ENCODE assay signal across 25 cellular contexts in genomic region chr4:3796960-3797359, GRCh38. TPM values are rescaled to one million over a fixed set of nuclear protein-coding genes. Genes with fewer than 3 reads are reported as not detected.
"Had no signal": no experiment of that assay in that cellular context is flagged by ENCODE, and none has a peak within 500 bp of the region (broad histone marks: within the 10 kb centered on the region; RNA-seq: fewer than 3 reads in every experiment).

No MANE protein-coding gene starts in this region.

- H3K27ac Mint-ChIP-seq: immature natural killer cell; memory B cell; naive thymus-derived CD4-positive, alpha-beta T cell had no signal

- ATAC-seq: foreskin keratinocyte; gastroesophageal sphincter; heart left ventricle; left lung; left ventricle myocardium superior; naive thymus-derived CD4-positive, alpha-beta T cell had no signal

- H3K36me3 ChIP-seq: esophagus muscularis mucosa, gastroesophageal sphincter, heart left ventricle, left lung had no signal

- H3K27me3 ChIP-seq: foreskin keratinocyte, hepatocyte had no signal

- H3K27ac ChIP-seq: coronary artery, dorsolateral prefrontal cortex, esophagus muscularis mucosa, foreskin keratinocyte, gastroesophageal sphincter, heart left ventricle, hepatocyte, left lung had no signal

- DNase-seq: dermis blood vessel endothelial cell; dorsolateral prefrontal cortex; effector CD4-positive, alpha-beta T cell; effector memory CD4-positive, alpha-beta T cell; foreskin keratinocyte; hypothalamus; immature natural killer cell; islet precursor cell; kidney; kidney glomerular epithelial cell; left ventricle myocardium superior; mammary epithelial cell; mesendoderm; midbrain; naive thymus-derived CD4-positive, alpha-beta T cell had no signal

- H3K36me3 Mint-ChIP-seq: memory B cell had no signal

- H3K4me1 ChIP-seq: esophagus muscularis mucosa, foreskin keratinocyte, gastroesophageal sphincter, heart left ventricle, left lung had no signal

- H3K4me3 Mint-ChIP-seq: immature natural killer cell; memory B cell; naive thymus-derived CD4-positive, alpha-beta T cell had no signal

- H3K4me3 ChIP-seq: coronary artery, dorsolateral prefrontal cortex, esophagus muscularis mucosa, gastroesophageal sphincter, heart left ventricle, hepatocyte, left lung, lung had no signal

- H3K4me1 Mint-ChIP-seq: immature natural killer cell; memory B cell; naive thymus-derived CD4-positive, alpha-beta T cell had no signal

RNA-seq across cellular contexts. Expression of gene ADRA2C, which starts 30.8 kb away (rescaled TPM):
- total RNA-seq: epithelial cell of proximal tubule; mononuclear cell; naive thymus-derived CD4-positive, alpha-beta T cell had no signal
- polyA plus RNA-seq: immature natural killer cell; naive thymus-derived CD4-positive, alpha-beta T cell had no signal
